ENCODE assay signal across 23 cellular contexts in genomic region chr17:61351745-61352407, GRCh38. TPM values are rescaled to one million over a fixed set of nuclear protein-coding genes. Genes with fewer than 3 reads are reported as not detected.
"Had no signal": no experiment of that assay in that cellular context is flagged by ENCODE, and none has a peak within 500 bp of the region (broad histone marks: within the 10 kb centered on the region; RNA-seq: fewer than 3 reads in every experiment).

No MANE protein-coding gene starts in this region.

- H3K4me3 ChIP-seq: esophagus muscularis mucosa, gastrocnemius medialis, pancreas, skin epidermis, stomach, transverse colon, vagina had no signal

- H3K4me1 Mint-ChIP-seq: activated naive CD4-positive, alpha-beta T cell treated with anti-CD3 and anti-CD28 coated beads, Interleukin-2, amount 50 U/mL, for 24 hours; natural killer cell; stimulated activated memory B cell treated with anti-CD40 and anti-IgM and Interleukin-4, amounts not matched to agents 10 μg/mL and 1 μg/mL and 100 μg/mL, for 72 hours had no signal

- H3K9me3 ChIP-seq: esophagus muscularis mucosa, gastrocnemius medialis, pancreas, stomach, transverse colon, vagina had no signal

- H3K27me3 Mint-ChIP-seq: activated naive CD4-positive, alpha-beta T cell treated with anti-CD3 and anti-CD28 coated beads, Interleukin-2, amount 50 U/mL, for 24 hours; stimulated activated memory B cell treated with anti-CD40 and anti-IgM and Interleukin-4, amounts not matched to agents 10 μg/mL and 1 μg/mL and 100 μg/mL, for 72 hours had no signal

- DNase-seq: activated gamma-delta T cell treated with Interleukin-2 at 50 U/mL for 16 hours; activated T-cell treated with anti-CD3 and anti-CD28 coated beads, Interleukin-2, amount 50 U/mL, for 1 hour; aorta; central memory CD4-positive, alpha-beta T cell; effector CD8-positive, alpha-beta T cell; gastrocnemius medialis; head of caudate nucleus; islet precursor cell; left cardiac atrium; natural killer cell; pancreas; stimulated activated CD4-positive, alpha-beta T cell treated with anti-CD3 and anti-CD28 coated beads, Interleukin-15, amount 100 ng/mL, for 24 hours; stomach; transverse colon had no signal

- H3K27ac Mint-ChIP-seq: activated naive CD4-positive, alpha-beta T cell treated with anti-CD3 and anti-CD28 coated beads, Interleukin-2, amount 50 U/mL, for 24 hours; natural killer cell; stimulated activated memory B cell treated with anti-CD40 and anti-IgM and Interleukin-4, amounts not matched to agents 10 μg/mL and 1 μg/mL and 100 μg/mL, for 72 hours; T-helper 2 cell treated with Interferon-gamma antibody and Interleukin-4, amounts not matched to agents 5 μg/mL and 100 μg/mL, for 36 hours; WTC11 had no signal

- H3K27ac ChIP-seq: esophagus muscularis mucosa, gastrocnemius medialis, pancreas, skin epidermis, stomach, transverse colon, vagina had no signal

- H3K36me3 Mint-ChIP-seq: activated naive CD4-positive, alpha-beta T cell treated with anti-CD3 and anti-CD28 coated beads, Interleukin-2, amount 50 U/mL, for 24 hours; natural killer cell; WTC11 had no signal

- H3K4me1 ChIP-seq: esophagus muscularis mucosa, gastrocnemius medialis, pancreas, transverse colon, vagina had no signal

- ATAC-seq: gastrocnemius medialis; natural killer cell; pancreas; stimulated activated memory B cell treated with anti-CD40 and anti-IgM and Interleukin-4, amounts not matched to agents 10 μg/mL and 1 μg/mL and 100 μg/mL, for 72 hours had no signal

- H3K9me3 Mint-ChIP-seq: activated naive CD4-positive, alpha-beta T cell treated with anti-CD3 and anti-CD28 coated beads, Interleukin-2, amount 50 U/mL, for 24 hours; natural killer cell; stimulated activated memory B cell treated with anti-CD40 and anti-IgM and Interleukin-4, amounts not matched to agents 10 μg/mL and 1 μg/mL and 100 μg/mL, for 72 hours; T-helper 2 cell treated with Interferon-gamma antibody and Interleukin-4, amounts not matched to agents 5 μg/mL and 100 μg/mL, for 36 hours; WTC11 had no signal

- H3K27me3 ChIP-seq: esophagus muscularis mucosa, gastrocnemius medialis, pancreas, stomach, vagina had no signal

- H3K4me3 Mint-ChIP-seq: activated naive CD4-positive, alpha-beta T cell treated with anti-CD3 and anti-CD28 coated beads, Interleukin-2, amount 50 U/mL, for 24 hours; natural killer cell; stimulated activated memory B cell treated with anti-CD40 and anti-IgM and Interleukin-4, amounts not matched to agents 10 μg/mL and 1 μg/mL and 100 μg/mL, for 72 hours; T-helper 2 cell treated with Interferon-gamma antibody and Interleukin-4, amounts not matched to agents 5 μg/mL and 100 μg/mL, for 36 hours; WTC11 had no signal

- H3K36me3 ChIP-seq: esophagus muscularis mucosa, gastrocnemius medialis, pancreas, stomach, transverse colon, vagina had no signal

- FAIRE-seq: pancreas, TTC549 had no signal

RNA-seq across cellular contexts. Expression of gene TBX2, which starts 47.8 kb away (rescaled TPM):
- total RNA-seq: pulmonary artery endothelial cell had no signal
